28 cellular contexts compared by ENCODE assay signal in the genomic region with DNA sequence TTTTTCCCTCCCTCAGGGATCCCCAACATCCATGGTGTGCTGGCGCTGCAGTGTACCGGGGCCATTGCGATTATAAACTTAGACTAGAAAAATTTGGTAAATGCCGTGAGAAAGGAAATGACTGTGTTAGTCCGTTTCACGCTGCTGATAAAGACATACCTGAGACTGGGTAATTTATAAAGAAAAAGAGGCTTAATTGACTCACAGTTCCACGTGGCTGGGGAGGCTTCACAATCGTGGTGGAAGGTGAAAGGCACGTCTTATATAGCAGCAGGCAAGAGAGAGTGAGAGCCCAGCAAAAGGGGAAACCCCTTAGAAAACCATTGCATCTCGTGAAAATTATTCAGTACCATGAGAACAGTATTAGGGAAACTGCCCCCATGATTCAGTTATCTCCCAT. TPM values are rescaled to one million over a fixed set of nuclear protein-coding genes. Genes with fewer than 3 reads are reported as not detected.
"Had no signal": no experiment of that assay in that cellular context is flagged by ENCODE, and none has a peak within 500 bp of the region (broad histone marks: within the 10 kb centered on the region; RNA-seq: fewer than 3 reads in every experiment).

No MANE protein-coding gene starts in this region.

- H3K27ac Mint-ChIP-seq: activated naive CD8-positive, alpha-beta T cell; activated T-helper 1 cell treated with anti-CD3 and anti-CD28 coated beads, Interleukin-12 subunit alpha, Interleukin-12 subunit beta, Interleukin-2, Interleukin-4 antibody, amounts not matched to agents 30 ng/mL and 10 ng/mL and 1 ng/mL, durations not matched to agents 14 hours and 24 hours and 36 hours; T-helper 1 cell treated with Interleukin-12 subunit alpha and Interleukin-12 subunit beta and Interleukin-4 antibody, amounts not matched to agents 30 μg/mL and 1 μg/mL, for 36 hours; T-helper 2 cell treated with Interferon-gamma antibody and Interleukin-4, amounts not matched to agents 5 μg/mL and 100 μg/mL, for 36 hours had no signal

- H3K36me3 Mint-ChIP-seq: activated naive CD8-positive, alpha-beta T cell had no signal

- H3K9me3 Mint-ChIP-seq: central memory CD8-positive, alpha-beta T cell; T-helper 1 cell treated with Interleukin-12 subunit alpha and Interleukin-12 subunit beta and Interleukin-4 antibody, amounts not matched to agents 30 μg/mL and 1 μg/mL, for 36 hours; T-helper 2 cell treated with Interferon-gamma antibody and Interleukin-4, amounts not matched to agents 5 μg/mL and 100 μg/mL, for 36 hours had no signal

- H3K27me3 Mint-ChIP-seq: activated naive CD8-positive, alpha-beta T cell had no signal

- H3K4me1 Mint-ChIP-seq: central memory CD8-positive, alpha-beta T cell had no signal

- DNase-seq: activated CD4-positive, alpha-beta T cell treated with anti-CD3 and anti-CD28 coated beads, Interleukin-2, amount 50 U/mL, for 4 hours; activated CD8-positive, alpha-beta memory T cell treated with anti-CD3 and anti-CD28 coated beads, Interleukin-2, amount 50 U/mL, for 4 hours; activated gamma-delta T cell; activated naive CD4-positive, alpha-beta T cell treated with Interleukin-2 at 50 U/mL for 16 hours; activated T-cell treated with anti-CD3 and anti-CD28 coated beads for 4 hours; activated T-cell treated with anti-CD3 and anti-CD28 coated beads, Interleukin-2, amount 50 U/mL, for 4 hours; amygdala; Kasumi-1; KG1; MG63; NCI-H1092; NCI-H1436 treated with DMSO at 0.1 percent for 48 hours; NCI-H1694 treated with DMSO at 0.1 percent for 48 hours; NCI-H2029; NCI-H345; NCI-H524 treated with DMSO at 0.1 percent for 48 hours; SHP77; SJCRH30; SK-N-SH had no signal

- ATAC-seq: activated T-cell treated with anti-CD3 and anti-CD28 coated beads, Interleukin-2, amount 50 U/mL, for 4 hours; Panc1 had no signal

- H3K4me3 Mint-ChIP-seq: activated naive CD8-positive, alpha-beta T cell; activated T-cell treated with anti-CD3 and anti-CD28 coated beads, Interleukin-2, amount 50 U/mL, for 4 hours; activated T-helper 1 cell treated with anti-CD3 and anti-CD28 coated beads, Interleukin-12 subunit alpha, Interleukin-12 subunit beta, Interleukin-2, Interleukin-4 antibody, amounts not matched to agents 30 ng/mL and 10 ng/mL and 1 ng/mL, durations not matched to agents 14 hours and 24 hours and 36 hours; central memory CD8-positive, alpha-beta T cell; T-helper 1 cell treated with Interleukin-12 subunit alpha and Interleukin-12 subunit beta and Interleukin-4 antibody, amounts not matched to agents 30 μg/mL and 1 μg/mL, for 36 hours; T-helper 2 cell treated with Interferon-gamma antibody and Interleukin-4, amounts not matched to agents 5 μg/mL and 100 μg/mL, for 36 hours had no signal

RNA-seq across cellular contexts. Expression of gene NTSR2, which starts 44.3 kb away (rescaled TPM):
- total RNA-seq: activated T-cell treated with anti-CD3 and anti-CD28 coated beads, Interleukin-2, amount 50 U/mL, for 4 hours; activated T-helper 1 cell treated with anti-CD3 and anti-CD28 coated beads, Interleukin-12 subunit alpha, Interleukin-12 subunit beta, Interleukin-2, Interleukin-4 antibody, amounts not matched to agents 30 ng/mL and 10 ng/mL and 1 ng/mL, durations not matched to agents 14 hours and 24 hours and 36 hours; ascending aorta; cardiac muscle cell; NCI-H460; SJCRH30 had no signal
